In genomic region chrX:31057691-31058090, GRCh38 we compare ENCODE assay signal across 22 cellular contexts. TPM values are rescaled to one million over a fixed set of nuclear protein-coding genes. Genes with fewer than 3 reads are reported as not detected.
"Had no signal": no experiment of that assay in that cellular context is flagged by ENCODE, and none has a peak within 500 bp of the region (broad histone marks: within the 10 kb centered on the region; RNA-seq: fewer than 3 reads in every experiment).

No MANE protein-coding gene starts in this region.

- H3K4me3 Mint-ChIP-seq: brain; central memory CD8-positive, alpha-beta T cell; stimulated activated naive B cell treated with anti-CD40 and anti-IgM and Interleukin-4, amounts not matched to agents 10 μg/mL and 1 μg/mL and 100 μg/mL, for 72 hours; T-cell had no signal

- H3K27me3 Mint-ChIP-seq: central memory CD8-positive, alpha-beta T cell; stimulated activated naive B cell treated with anti-CD40 and anti-IgM and Interleukin-4, amounts not matched to agents 10 μg/mL and 1 μg/mL and 100 μg/mL, for 72 hours had no signal

- DNase-seq: activated CD4-positive, alpha-beta T cell treated with anti-CD3 and anti-CD28 coated beads, Interleukin-2, amount 50 U/mL, for 1 hour; activated CD8-positive, alpha-beta memory T cell treated with anti-CD3 and anti-CD28 coated beads, Interleukin-2, amount 50 U/mL, for 4 hours; activated naive CD4-positive, alpha-beta T cell treated with anti-CD3 and anti-CD28 coated beads, Interleukin-2, amount 50 U/mL, for 16 hours; amygdala; esophagus squamous epithelium; hypothalamus; kidney; mammary epithelial cell; ovary; right lobe of liver; stimulated activated naive B cell treated with anti-CD40 and anti-IgM and Interleukin-4, amounts not matched to agents 10 μg/mL and 1 μg/mL and 100 μg/mL, for 72 hours; T-cell; T1000; transverse colon had no signal

- H3K4me1 Mint-ChIP-seq: brain; central memory CD8-positive, alpha-beta T cell; stimulated activated naive B cell treated with anti-CD40 and anti-IgM and Interleukin-4, amounts not matched to agents 10 μg/mL and 1 μg/mL and 100 μg/mL, for 72 hours; T-cell had no signal

- ATAC-seq: right lobe of liver; stimulated activated naive B cell treated with anti-CD40 and anti-IgM and Interleukin-4, amounts not matched to agents 10 μg/mL and 1 μg/mL and 100 μg/mL, for 72 hours; T-cell had no signal

- H3K27ac Mint-ChIP-seq: brain; stimulated activated naive B cell treated with anti-CD40 and anti-IgM and Interleukin-4, amounts not matched to agents 10 μg/mL and 1 μg/mL and 100 μg/mL, for 72 hours; T-cell had no signal

- H3K36me3 Mint-ChIP-seq: brain; stimulated activated naive B cell treated with anti-CD40 and anti-IgM and Interleukin-4, amounts not matched to agents 10 μg/mL and 1 μg/mL and 100 μg/mL, for 72 hours; T-cell had no signal

RNA-seq across cellular contexts. Expression of gene FTHL17, which starts 14.2 kb away (rescaled TPM):
- total RNA-seq: esophagus squamous epithelium, fibroblast of villous mesenchyme, glomerular endothelial cell, kidney, left lung, mammary epithelial cell, ovary, pulmonary artery endothelial cell, right lobe of liver, smooth muscle cell, T-cell, transverse colon, vagina had no signal
